In the genomic region with DNA sequence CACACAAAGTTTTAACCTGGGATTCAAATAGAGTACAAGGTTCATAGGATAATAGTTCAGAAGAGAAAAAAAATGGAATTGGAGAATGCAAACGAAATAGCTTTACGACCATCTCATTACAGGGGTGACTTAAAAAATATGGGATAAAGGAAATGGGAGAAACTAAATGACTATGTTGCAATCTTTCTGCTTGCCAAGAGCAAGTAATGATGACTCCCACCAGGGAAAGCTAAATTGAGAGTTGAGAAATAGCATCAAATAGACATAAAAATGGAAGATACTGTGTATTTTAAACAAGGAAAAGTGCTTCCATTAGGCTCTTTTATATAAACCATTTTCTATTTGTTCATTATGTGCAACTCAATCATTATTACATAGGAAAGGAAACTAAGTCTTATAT, we compare ENCODE assay signal across 32 cellular contexts.
"Had no signal": no experiment of that assay in that cellular context is flagged by ENCODE, and none has a peak within 500 bp of the region (broad histone marks: within the 10 kb centered on the region; RNA-seq: fewer than 3 reads in every experiment).

No MANE protein-coding gene starts in this region.

- H3K4me3 Mint-ChIP-seq: activated CD4-positive, alpha-beta memory T cell treated with anti-CD3 and anti-CD28 coated beads, Interleukin-2, amount 10 ng/mL, durations not matched to agents 7 days and 5 days; activated CD8-positive, alpha-beta memory T cell treated with anti-CD3 and anti-CD28 coated beads, Interleukin-2, amount 10 ng/mL, durations not matched to agents 7 days and 5 days; activated naive CD4-positive, alpha-beta T cell treated with anti-CD3 and anti-CD28 coated beads, Interleukin-2, amount 50 U/mL, for 24 hours; activated T-cell treated with anti-CD3 and anti-CD28 coated beads, Interleukin-2, amount 50 U/mL, for 72 hours; activated T-helper 17 cell treated with anti-CD3 and anti-CD28 coated beads, Interleukin-2, amount 50 U/mL, for 72 hours; brain; IgD-negative memory B cell had no signal

- H3K27ac ChIP-seq: cardiac muscle cell, WERI-Rb-1 had no signal

- H3K27ac Mint-ChIP-seq: activated CD4-positive, alpha-beta memory T cell treated with anti-CD3 and anti-CD28 coated beads, Interleukin-2, amount 10 ng/mL, durations not matched to agents 7 days and 5 days; activated CD8-positive, alpha-beta memory T cell treated with anti-CD3 and anti-CD28 coated beads, Interleukin-2, amount 10 ng/mL, durations not matched to agents 7 days and 5 days; activated naive CD4-positive, alpha-beta T cell treated with anti-CD3 and anti-CD28 coated beads, Interleukin-2, amount 50 U/mL, for 24 hours; activated T-cell treated with anti-CD3 and anti-CD28 coated beads, Interleukin-2, amount 50 U/mL, for 72 hours; activated T-helper 17 cell treated with anti-CD3 and anti-CD28 coated beads, Interleukin-2, amount 50 U/mL, for 72 hours; brain; IgD-negative memory B cell had no signal

- ATAC-seq: activated CD8-positive, alpha-beta memory T cell treated with anti-CD3 and anti-CD28 coated beads, Interleukin-2, amount 10 ng/mL, durations not matched to agents 7 days and 5 days; activated T-cell treated with anti-CD3 and anti-CD28 coated beads, Interleukin-2, amount 50 U/mL, for 72 hours; activated T-helper 17 cell treated with anti-CD3 and anti-CD28 coated beads, Interleukin-2, amount 50 U/mL, for 72 hours; Panc1 had no signal

- H3K36me3 Mint-ChIP-seq: activated CD8-positive, alpha-beta memory T cell treated with anti-CD3 and anti-CD28 coated beads, Interleukin-2, amount 10 ng/mL, durations not matched to agents 7 days and 5 days; activated naive CD4-positive, alpha-beta T cell treated with anti-CD3 and anti-CD28 coated beads, Interleukin-2, amount 50 U/mL, for 24 hours; brain; IgD-negative memory B cell had no signal

- H3K4me1 Mint-ChIP-seq: activated CD4-positive, alpha-beta memory T cell treated with anti-CD3 and anti-CD28 coated beads, Interleukin-2, amount 10 ng/mL, durations not matched to agents 7 days and 5 days; activated CD8-positive, alpha-beta memory T cell treated with anti-CD3 and anti-CD28 coated beads, Interleukin-2, amount 10 ng/mL, durations not matched to agents 7 days and 5 days; activated naive CD4-positive, alpha-beta T cell treated with anti-CD3 and anti-CD28 coated beads, Interleukin-2, amount 50 U/mL, for 24 hours; activated T-helper 17 cell treated with anti-CD3 and anti-CD28 coated beads, Interleukin-2, amount 50 U/mL, for 72 hours; brain; IgD-negative memory B cell had no signal

- H3K9me3 Mint-ChIP-seq: activated CD4-positive, alpha-beta memory T cell treated with anti-CD3 and anti-CD28 coated beads, Interleukin-2, amount 10 ng/mL, durations not matched to agents 7 days and 5 days; activated T-cell treated with anti-CD3 and anti-CD28 coated beads, Interleukin-2, amount 50 U/mL, for 72 hours; activated T-helper 17 cell treated with anti-CD3 and anti-CD28 coated beads, Interleukin-2, amount 50 U/mL, for 72 hours; brain had no signal

- DNase-seq: activated CD4-positive, alpha-beta memory T cell treated with anti-CD3 and anti-CD28 coated beads, Interleukin-2, amount 10 ng/mL, durations not matched to agents 7 days and 5 days; activated CD4-positive, alpha-beta T cell treated with anti-CD3 and anti-CD28 coated beads for 1 hour; activated CD4-positive, alpha-beta T cell treated with anti-CD3 and anti-CD28 coated beads for 48 hours; activated CD4-positive, CD25-positive, alpha-beta regulatory T cell; activated CD8-positive, alpha-beta memory T cell treated with anti-CD3 and anti-CD28 coated beads for 24 hours; activated CD8-positive, alpha-beta memory T cell treated with anti-CD3 and anti-CD28 coated beads, Interleukin-2, amount 10 ng/mL, durations not matched to agents 7 days and 5 days; activated CD8-positive, alpha-beta memory T cell treated with anti-CD3 and anti-CD28 coated beads, Interleukin-2, amount 50 U/mL, for 48 hours; activated gamma-delta T cell; activated naive CD4-positive, alpha-beta T cell treated with Interleukin-2 at 50 U/mL for 16 hours; activated T-cell treated with anti-CD3 and anti-CD28 coated beads, Interleukin-2, amount 50 U/mL, for 72 hours; anterior cingulate cortex; Karpas-422; KBM-7; MG63; NCI-H1092; NCI-H1436 treated with DMSO at 0.1 percent for 48 hours; NCI-H1694 treated with DMSO at 0.1 percent for 48 hours; NCI-H2029; NCI-H345; NCI-H524 treated with DMSO at 0.1 percent for 48 hours; SIG-M5; SW 1271; T-helper 1 cell; T-helper 2 cell; T1000; WERI-Rb-1 had no signal

- H3K4me3 ChIP-seq: cardiac muscle cell, MG63 had no signal

- H3K27me3 ChIP-seq: cardiac muscle cell, MG63 had no signal

- H3K27me3 Mint-ChIP-seq: activated CD4-positive, alpha-beta memory T cell treated with anti-CD3 and anti-CD28 coated beads, Interleukin-2, amount 10 ng/mL, durations not matched to agents 7 days and 5 days; activated CD8-positive, alpha-beta memory T cell treated with anti-CD3 and anti-CD28 coated beads, Interleukin-2, amount 10 ng/mL, durations not matched to agents 7 days and 5 days; activated naive CD4-positive, alpha-beta T cell treated with anti-CD3 and anti-CD28 coated beads, Interleukin-2, amount 50 U/mL, for 24 hours; activated T-helper 17 cell treated with anti-CD3 and anti-CD28 coated beads, Interleukin-2, amount 50 U/mL, for 72 hours; IgD-negative memory B cell had no signal

- H3K36me3 ChIP-seq: cardiac muscle cell, MG63, WERI-Rb-1 had no signal
